1 cellular context compared by ENCODE assay signal in genomic region chr20:41179961-41180360, GRCh38.
TF ChIP-seq lines count a peak whose summit lies in the region.

No MANE protein-coding gene starts in this region.

TF ChIP-seq in GM23338, 12 proteins besides CTCF, POLR2A, EP300 and RAD21 (continued from another document):
- no peak for TF ChIP-seq ETS1 (IDR thresholded peaks at IDR 0.05)
- TF ChIP-seq CREB1 (CRISPR knock-in tag; IDR thresholded peaks at IDR 0.05; ENCODE audit: low read depth) = no peak
- no peak for TF ChIP-seq REST (IDR thresholded peaks at IDR 0.05; ENCODE audit: unreplicated experiment)
- no peak for TF ChIP-seq JUNB (IDR thresholded peaks at IDR 0.05; ENCODE audit: unreplicated experiment)
- no peak for TF ChIP-seq EZH2phosphoT487 (IDR thresholded peaks at IDR 0.05; ENCODE audit: unreplicated experiment)
- no peak for TF ChIP-seq EZH2 (IDR thresholded peaks at IDR 0.05; ENCODE audit: low read depth, unreplicated experiment)
- no peak for TF ChIP-seq POLR2AphosphoS5 (IDR thresholded peaks at IDR 0.05; ENCODE audit: low read depth)
